In the genomic region with DNA sequence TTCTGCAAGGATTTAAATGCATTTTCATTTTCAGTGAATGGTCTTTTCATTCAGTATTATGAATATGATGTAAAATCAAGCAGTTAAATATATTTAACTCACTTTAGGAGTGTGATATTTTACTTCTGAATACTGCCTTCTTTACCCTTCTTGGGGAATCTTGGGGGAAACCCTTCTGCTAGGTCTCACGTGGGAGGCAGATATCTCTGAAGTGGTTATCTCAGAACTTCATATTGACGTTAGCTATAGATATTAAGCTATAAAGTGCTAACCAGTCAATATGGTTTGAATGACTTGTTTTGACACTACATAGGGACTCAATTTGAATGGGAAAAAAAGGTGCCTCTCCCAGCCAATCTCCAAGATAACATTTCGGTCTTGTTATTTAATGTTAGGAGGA, we compare ENCODE assay signal across 24 cellular contexts. TPM values are rescaled to one million over a fixed set of nuclear protein-coding genes. Genes with fewer than 3 reads are reported as not detected.
A peak's percentile ranks its signal among the peaks of the same experiment; 100 is the strongest.
DNase-seq lines count a peak whose midpoint lies in the region; ATAC-seq, FAIRE-seq and TF ChIP-seq lines count a peak whose summit lies in the region.
"Had no signal": no experiment of that assay in that cellular context is flagged by ENCODE, and none has a peak within 500 bp of the region (broad histone marks: within the 10 kb centered on the region; RNA-seq: fewer than 3 reads in every experiment).

No MANE protein-coding gene starts in this region.

- no peak overlapping the region for H2AFZ ChIP-seq in OCI-LY3 (ENCODE audit: low read depth, low read length)
- H2AFZ ChIP-seq in K562 (ENCODE audit: low read depth, low read length) = no peak overlapping the region

- POLR2A ChIA-PET in K562 (lab: Yijun Ruan, JAX) = no interaction called here

- intact Hi-C loops in K562 (cut with micrococcal nuclease) = no loop called here

- H3K79me2 ChIP-seq in OCI-LY3 (ENCODE audit: low read length) = peaks cover 92% of the 10 kb centered on the region
- H3K79me2 ChIP-seq in K562 (ENCODE audit: control insufficient read depth, insufficient read depth, low read length) = peaks cover 46% of the 10 kb centered on the region

- H4K20me1 ChIP-seq in OCI-LY3 (ENCODE audit: insufficient read depth, low read length) (peaks cover 65% of the 10 kb centered on the region), K562 (replicated peaks; ENCODE audit: control insufficient read depth, insufficient read depth, low read length) (no peaks in the 10 kb centered on the region)

- peaks cover 64% of the 10 kb centered on the region for H3K4me1 Mint-ChIP-seq in activated naive CD4-positive, alpha-beta T cell treated with anti-CD3 and anti-CD28 coated beads, Interleukin-2, amount 50 U/mL, for 24 hours
- peaks cover 37% of the 10 kb centered on the region for H3K4me1 Mint-ChIP-seq in activated CD8-positive, alpha-beta memory T cell treated with anti-CD3 and anti-CD28 coated beads, Interleukin-2, amount 10 ng/mL, durations not matched to agents 7 days and 5 days

- no peak overlapping the region for H3K27ac Mint-ChIP-seq in activated naive CD4-positive, alpha-beta T cell treated with anti-CD3 and anti-CD28 coated beads, Interleukin-2, amount 50 U/mL, for 24 hours
- H3K27ac Mint-ChIP-seq in activated CD8-positive, alpha-beta memory T cell treated with anti-CD3 and anti-CD28 coated beads, Interleukin-2, amount 10 ng/mL, durations not matched to agents 7 days and 5 days = no peak overlapping the region
- H3K27ac Mint-ChIP-seq: T-helper 1 cell treated with Interleukin-12 subunit alpha and Interleukin-12 subunit beta and Interleukin-4 antibody, amounts not matched to agents 30 μg/mL and 1 μg/mL, for 36 hours; WTC11 had no signal

- peak overlapping the region; percentile 69 for H3K27ac ChIP-seq in OCI-LY3 (ENCODE audit: low read length)
- no peak overlapping the region for H3K27ac ChIP-seq in K562 (ENCODE audit: extremely low read depth, low read depth, low read length)
- H3K27ac ChIP-seq: adrenal gland, gastroesophageal sphincter, left lung, transverse colon had no signal

- H3K4me3 ChIP-seq in OCI-LY3 (ENCODE audit: low read length) = peak overlapping the region; percentile 48
- no peak overlapping the region for H3K4me3 ChIP-seq in K562
- H3K4me3 ChIP-seq: adrenal gland, gastroesophageal sphincter, left lung, transverse colon had no signal

- WGBS in K562 (ENCODE audit: insufficient coverage, low coverage, missing lambda C conversion rate) = 13% methylated on average over 3 of the region's 3 CpGs

- no peaks in the 10 kb centered on the region for H3K27me3 Mint-ChIP-seq in activated naive CD4-positive, alpha-beta T cell treated with anti-CD3 and anti-CD28 coated beads, Interleukin-2, amount 50 U/mL, for 24 hours
- no peaks in the 10 kb centered on the region for H3K27me3 Mint-ChIP-seq in activated CD8-positive, alpha-beta memory T cell treated with anti-CD3 and anti-CD28 coated beads, Interleukin-2, amount 10 ng/mL, durations not matched to agents 7 days and 5 days
- H3K27me3 Mint-ChIP-seq: CD8-positive, alpha-beta memory T cell had no signal

- H3K9ac ChIP-seq in OCI-LY3 (ENCODE audit: low read length) (peak overlapping the region; percentile 18; the same call in 1 of the 2 replicates), K562 (ENCODE audit: insufficient read depth in 1 of 2, low read depth in 2 of 2, low read length in 2 of 2) (no peak overlapping the region)

- TF ChIP-seq EP300 in K562 (IDR thresholded peaks at IDR 0.05; ENCODE audit: low read length) = no peak

- no peak for TF ChIP-seq RAD21 in K562 (CRISPR knock-in tag; conservative IDR thresholded peaks at IDR 0.05 in 1 of 2, IDR thresholded peaks at IDR 0.05 in 1 of 2)

- FAIRE-seq in K562 (lab: Jason Lieb, UNC) = no peak

- H3K9me1 ChIP-seq in K562 (ENCODE audit: control insufficient read depth, insufficient read depth, low read length) = no peaks in the 10 kb centered on the region

- H3K4me2 ChIP-seq in OCI-LY3 (ENCODE audit: low read length) = peak overlapping the region; percentile 72
- H3K4me2 ChIP-seq in K562 (ENCODE audit: insufficient read depth, low read length) = no peak overlapping the region

- peak overlapping the region; percentile 76 for H3K4me3 Mint-ChIP-seq in activated naive CD4-positive, alpha-beta T cell treated with anti-CD3 and anti-CD28 coated beads, Interleukin-2, amount 50 U/mL, for 24 hours
- no peak overlapping the region for H3K4me3 Mint-ChIP-seq in activated CD8-positive, alpha-beta memory T cell treated with anti-CD3 and anti-CD28 coated beads, Interleukin-2, amount 10 ng/mL, durations not matched to agents 7 days and 5 days
- H3K4me3 Mint-ChIP-seq: T-helper 1 cell treated with Interleukin-12 subunit alpha and Interleukin-12 subunit beta and Interleukin-4 antibody, amounts not matched to agents 30 μg/mL and 1 μg/mL, for 36 hours; WTC11 had no signal

- TF ChIP-seq POLR2A in K562 (conservative IDR thresholded peaks at IDR 0.05) = no peak

- H3K4me1 ChIP-seq in OCI-LY3 (ENCODE audit: low read length) (peaks cover 45% of the 10 kb centered on the region), K562 (replicated peaks in 1 of 2; ENCODE audit: control insufficient read depth in 2 of 2, insufficient read depth in 2 of 2, low read length in 2 of 2) (peaks cover 0 to 4% of the 10 kb centered on the region in 2 experiments; a peak in 2 of 5 replicates)

- H3K9me3 ChIP-seq in OCI-LY3 (ENCODE audit: insufficient read depth, low read length) (no peaks in the 10 kb centered on the region), K562 (replicated peaks; ENCODE audit: control insufficient read depth, insufficient read depth, low read depth, low read length) (no peaks in the 10 kb centered on the region)
- H3K9me3 ChIP-seq: adrenal gland, gastroesophageal sphincter, left lung, transverse colon had no signal

- H3K9me3 Mint-ChIP-seq in activated naive CD4-positive, alpha-beta T cell treated with anti-CD3 and anti-CD28 coated beads, Interleukin-2, amount 50 U/mL, for 24 hours = no peaks in the 10 kb centered on the region
- H3K9me3 Mint-ChIP-seq in activated CD8-positive, alpha-beta memory T cell treated with anti-CD3 and anti-CD28 coated beads, Interleukin-2, amount 10 ng/mL, durations not matched to agents 7 days and 5 days (ENCODE audit: low read depth) = no peaks in the 10 kb centered on the region
- H3K9me3 Mint-ChIP-seq: WTC11 had no signal

- peaks cover 41% of the 10 kb centered on the region for H3K36me3 Mint-ChIP-seq in activated naive CD4-positive, alpha-beta T cell treated with anti-CD3 and anti-CD28 coated beads, Interleukin-2, amount 50 U/mL, for 24 hours
- peaks cover 44% of the 10 kb centered on the region for H3K36me3 Mint-ChIP-seq in activated CD8-positive, alpha-beta memory T cell treated with anti-CD3 and anti-CD28 coated beads, Interleukin-2, amount 10 ng/mL, durations not matched to agents 7 days and 5 days
- H3K36me3 Mint-ChIP-seq: WTC11 had no signal

- CTCF ChIA-PET in K562 (lab: Yijun Ruan, JAX; ENCODE audit: low intra/inter-chr PET ratio) = no interaction called here
- CTCF ChIA-PET in activated CD8-positive, alpha-beta memory T cell treated with anti-CD3 and anti-CD28 coated beads, Interleukin-2, amount 10 ng/mL, durations not matched to agents 7 days and 5 days (lab: Charles Lee) = no interaction called here

- no peaks in the 10 kb centered on the region for H3K27me3 ChIP-seq in OCI-LY3 (ENCODE audit: low read depth, low read length)
- no peaks in the 10 kb centered on the region for H3K27me3 ChIP-seq in K562 (ENCODE audit: control insufficient read depth in 2 of 2, insufficient read depth in 2 of 2, low read length in 2 of 2)
- H3K27me3 ChIP-seq: adrenal gland, gastroesophageal sphincter, left lung, transverse colon had no signal

- TF ChIP-seq CTCF in OCI-LY3 (IDR thresholded peaks at IDR 0.05; ENCODE audit: low read depth, low read length) = no peak
- no peak for TF ChIP-seq CTCF in K562 (IDR thresholded peaks at IDR 0.05 in 2 of 3, conservative IDR thresholded peaks at IDR 0.05 in 1 of 3; ENCODE audit: insufficient read depth in 2 of 3, low read depth in 1 of 3, low read length in 3 of 3)

- H3K36me3 ChIP-seq in OCI-LY3 (replicated peaks; ENCODE audit: low read depth, low read length) = peaks cover 47% of the 10 kb centered on the region
- H3K36me3 ChIP-seq in K562 (ENCODE audit: control insufficient read depth, insufficient read depth, low read length) = peaks cover 36% of the 10 kb centered on the region; the same call in 2 of the 3 replicates

- no peak for DNase-seq in activated naive CD4-positive, alpha-beta T cell treated with Interleukin-2 at 50 U/mL for 16 hours
- peak in 3 of 4 experiments; percentile 18 to 30 (median 21) for DNase-seq in K562 (ENCODE audit: extremely low read depth in 1 of 4, low spot score in 3 of 4)
- no peak for DNase-seq in activated CD8-positive, alpha-beta memory T cell treated with anti-CD3 and anti-CD28 coated beads, Interleukin-2, amount 10 ng/mL, durations not matched to agents 7 days and 5 days
- DNase-seq in hypothalamus (lab: John Stamatoyannopoulos, UW) = no peak
- DNase-seq: adrenal gland, DMS79, H7, KBM-7, left lung, NCI-H1048, NCI-H2107, NCI-H510A treated with DMSO at 0.1 percent for 48 hours, nucleus accumbens, retina, SHP77 treated with DMSO at 0.1 percent for 48 hours, transverse colon had no signal

- peak; percentile 23; the same call in 2 of the 3 replicates for ATAC-seq in K562
- no peak for ATAC-seq in activated CD8-positive, alpha-beta memory T cell treated with anti-CD3 and anti-CD28 coated beads, Interleukin-2, amount 10 ng/mL, durations not matched to agents 7 days and 5 days
- no peak for ATAC-seq in HG03196 (IDR thresholded peaks at IDR 0.05; ENCODE audit: unreplicated experiment)
- no peak for ATAC-seq in HG03108 (IDR thresholded peaks at IDR 0.05; ENCODE audit: unreplicated experiment)
- ATAC-seq: gastroesophageal sphincter, left lung, WTC11 had no signal

- in situ Hi-C loops in K562 (cut with MboI) = no loop called here

- no TSS peak for BruUV-seq in K562 (replicated peaks; lab: Mats Ljungman, UMichigan)

RNA-seq across cellular contexts. Expression of gene REL, which starts 9.8 kb away (rescaled TPM):
- 15.4 and 39.4 TPM in 2 replicates for total RNA-seq in K562 (2011; cell fraction: chromatin; rRNA removed; ENCODE audit: low replicate concordance)
- 5.3 and 7.2 TPM in 2 replicates for total RNA-seq in K562 (2011; cell fraction: nucleolus; rRNA removed)
- total RNA-seq in K562 (2011; cell fraction: nucleoplasm; rRNA removed) = 14.2 and 23.3 TPM in 2 replicates
- total RNA-seq in K562 (2014; rRNA removed) = 4.7 and 5.6 TPM in 2 replicates
- 8.0 and 10.1 TPM in 2 replicates for total RNA-seq in K562 (2014; rRNA removed; fragmentation: Illumina TruSeq; extraction: Trizol)
- total RNA-seq in K562 (2015; rRNA removed; fragmentation: Illumina TruSeq; extraction: Trizol) = 7.5 and 8.6 TPM in 2 replicates
- 6.6 and 6.7 TPM in 2 replicates for total RNA-seq in K562 (2021)
- polyA plus RNA-seq in K562 (2011; rRNA removed) = 5.9 and 6.5 TPM in 2 replicates
- polyA plus RNA-seq in K562 (2011; cell fraction: cytosol; rRNA removed) = 2.5 and 4.7 TPM in 2 replicates
- 5.7 and 6.3 TPM in 2 replicates for polyA plus RNA-seq in K562 (2011; cell fraction: nucleus; rRNA removed)
- 3.2 and 3.4 TPM in 2 replicates for polyA plus RNA-seq in K562 (2012)
- polyA plus RNA-seq in K562 (2014; fragmentation: Illumina TruSeq; extraction: Trizol) = 5.8 and 6.3 TPM in 2 replicates
- polyA plus RNA-seq in K562 (2014; fragmentation: Nextera tagmentation; extraction: Ambion mirVana) = 1 to 10 TPM in 1 of 2 experiments, under 1 TPM in 1; 0.63 to 2.4 TPM
- polyA plus RNA-seq in K562 (2014; rRNA removed) = 3.1 and 4.4 TPM in 2 replicates
- 21.5 and 25.4 TPM in 2 replicates for polyA minus RNA-seq in K562 (2011; rRNA and poly(A)+ RNA removed)
- 7.8 and 8.3 TPM in 2 replicates for polyA minus RNA-seq in K562 (2011; cell fraction: cytosol; rRNA and poly(A)+ RNA removed)
- polyA minus RNA-seq in K562 (2011; cell fraction: nucleus; rRNA and poly(A)+ RNA removed) = 5.3 and 13.2 TPM in 2 replicates
- 10 to 100 TPM; 22.1 to 31.9 TPM for total RNA-seq in activated CD8-positive, alpha-beta memory T cell treated with anti-CD3 and anti-CD28 coated beads, Interleukin-2, amount 10 ng/mL, durations not matched to agents 7 days and 5 days

Comparison
In these comparisons a context has a peak if more than half of its experiments do, and no peak if none do; other contexts are left out.
1. DNase-seq: peak in K562 (3 of 4); none in activated naive CD4-positive, alpha-beta T cell treated with Interleukin-2 at 50 U/mL for 16 hours (single experiment), activated CD8-positive, alpha-beta memory T cell treated with anti-CD3 and anti-CD28 coated beads, Interleukin-2, amount 10 ng/mL, durations not matched to agents 7 days and 5 days (single experiment) and hypothalamus (0 of 51).